ENCODE assay signal across 21 cellular contexts in the genomic region with DNA sequence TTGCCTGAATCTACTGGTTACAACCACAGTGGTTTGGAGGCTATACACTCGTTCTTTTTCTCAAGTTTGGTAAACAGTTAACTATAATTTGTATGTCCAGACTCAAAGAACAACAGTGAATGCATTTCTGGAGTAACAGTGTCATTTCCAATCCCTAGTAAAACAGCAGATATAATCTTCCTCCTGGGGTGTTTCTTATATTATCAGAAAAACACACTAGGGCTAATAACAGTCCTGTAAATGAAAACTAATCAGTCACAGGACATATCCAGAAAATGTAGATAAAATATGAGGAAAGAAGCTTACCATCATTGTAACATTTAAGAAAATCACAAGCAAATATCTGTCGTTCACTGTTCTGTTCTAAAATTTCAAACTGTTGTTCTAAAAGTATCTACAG.
"Had no signal": no experiment of that assay in that cellular context is flagged by ENCODE, and none has a peak within 500 bp of the region (broad histone marks: within the 10 kb centered on the region; RNA-seq: fewer than 3 reads in every experiment).

No MANE protein-coding gene starts in this region.

- H3K9me3 Mint-ChIP-seq: effector memory CD8-positive, alpha-beta T cell; endodermal cell had no signal

- FAIRE-seq: endometrium, islet of Langerhans, keratinocyte had no signal

- H3K4me1 ChIP-seq: colonic mucosa, foreskin keratinocyte, left lung, lower lobe of right lung had no signal

- H3K4me1 Mint-ChIP-seq: endodermal cell, natural killer cell had no signal

- H3K27ac ChIP-seq: colonic mucosa, esophagus muscularis mucosa, foreskin keratinocyte, gastroesophageal sphincter, heart left ventricle, left lung, lower lobe of right lung had no signal

- H3K36me3 ChIP-seq: colonic mucosa, esophagus muscularis mucosa, gastroesophageal sphincter, heart left ventricle, left lung, lower lobe of right lung had no signal

- H3K27me3 ChIP-seq: colonic mucosa, esophagus muscularis mucosa, foreskin keratinocyte, gastroesophageal sphincter, heart left ventricle, left lung had no signal

- H3K36me3 Mint-ChIP-seq: natural killer cell had no signal

- DNase-seq: colonic mucosa; cortex of kidney; effector CD8-positive, alpha-beta T cell; effector memory CD8-positive, alpha-beta T cell; endodermal cell; heart left ventricle; hippocampal formation; left cardiac atrium; left lung; left ventricle myocardium superior; lower lobe of right lung; midbrain; naive thymus-derived CD4-positive, alpha-beta T cell; natural killer cell had no signal

- H3K27ac Mint-ChIP-seq: dendritic cell treated with granulocyte-macrophage colony-stimulating factor and Interleukin-4, amounts not matched to agents 40 ng/mL and 50 ng/mL, for 4 days; effector memory CD8-positive, alpha-beta T cell; endodermal cell; naive thymus-derived CD4-positive, alpha-beta T cell; natural killer cell had no signal

- H3K4me3 Mint-ChIP-seq: dendritic cell treated with granulocyte-macrophage colony-stimulating factor and Interleukin-4, amounts not matched to agents 40 ng/mL and 50 ng/mL, for 4 days; effector memory CD8-positive, alpha-beta T cell; endodermal cell; naive thymus-derived CD4-positive, alpha-beta T cell; natural killer cell had no signal

- H3K9me3 ChIP-seq: colonic mucosa, esophagus muscularis mucosa, gastroesophageal sphincter, left lung, lower lobe of right lung had no signal

- H3K4me3 ChIP-seq: colonic mucosa, esophagus muscularis mucosa, gastroesophageal sphincter, heart left ventricle, left lung, lower lobe of right lung had no signal

- ATAC-seq: effector memory CD8-positive, alpha-beta T cell; foreskin keratinocyte; gastroesophageal sphincter; heart left ventricle; left cardiac atrium; left lung; left ventricle myocardium superior; lower lobe of right lung; naive thymus-derived CD4-positive, alpha-beta T cell; natural killer cell had no signal

- H3K27me3 Mint-ChIP-seq: dendritic cell treated with granulocyte-macrophage colony-stimulating factor and Interleukin-4, amounts not matched to agents 40 ng/mL and 50 ng/mL, for 4 days; effector memory CD8-positive, alpha-beta T cell; naive thymus-derived CD4-positive, alpha-beta T cell had no signal
